8 cellular contexts compared by ENCODE assay signal in genomic region chr9:81689343-81690175, GRCh38. TPM values are rescaled to one million over a fixed set of nuclear protein-coding genes. Genes with fewer than 3 reads are reported as not detected.
DNase-seq lines count a peak whose midpoint lies in the region; ATAC-seq and TF ChIP-seq lines count a peak whose summit lies in the region.

TLE1 (minus strand) TSS chr9:81689547; CDS start chr9:81688240, 1,307 bp downstream.

- intact Hi-C loops in right cardiac atrium (cut with DNase I): loop anchor here in 3 of 4 donors (5.0 to 10.0 kb wide), 5 partner anchors 75 to 165 kb away; no protein-coding TSS in a partner anchor
- intact Hi-C loops in prostate gland (cut with DNase I): loop anchor here (2.0 to 10.0 kb wide), 8 partner anchors 102 to 915 kb away; no protein-coding TSS in a partner anchor
- intact Hi-C loops in upper lobe of right lung (cut with DNase I): no loop called here

- H3K27ac ChIP-seq in right cardiac atrium (ENCODE audit: low read length): peak within 1 kb of the TSS; percentile 40
- H3K27ac ChIP-seq in prostate gland: peak within 1 kb of the TSS; percentile 79 to 85
- peak within 1 kb of the TSS; percentile 81 for H3K27ac ChIP-seq in upper lobe of right lung

- H3K27me3 ChIP-seq in right cardiac atrium (ENCODE audit: control insufficient read depth, insufficient read depth) (no peaks in the 10 kb centered on the region), prostate gland (replicated peaks; ENCODE audit: insufficient read depth) (no peaks in the 10 kb centered on the region), upper lobe of right lung (no peaks in the 10 kb centered on the region)

- no peaks in the 10 kb centered on the region for H3K9me3 ChIP-seq in right cardiac atrium (ENCODE audit: control insufficient read depth, low read length)
- no peaks in the 10 kb centered on the region for H3K9me3 ChIP-seq in prostate gland
- no peaks in the 10 kb centered on the region for H3K9me3 ChIP-seq in upper lobe of right lung

- peaks cover 2% of the 10 kb centered on the region for H3K4me1 ChIP-seq in right cardiac atrium (ENCODE audit: control insufficient read depth, insufficient read depth, low read length)
- H3K4me1 ChIP-seq in prostate gland (replicated peaks): no peaks in the 10 kb centered on the region
- H3K4me1 ChIP-seq in upper lobe of right lung: peaks cover 14% of the 10 kb centered on the region

- H3K4me3 ChIP-seq in astrocyte of the cerebellum (ENCODE audit: low read depth, low read length) (peak within 1 kb of the TSS; percentile 96), right cardiac atrium (ENCODE audit: low read length) (peak within 1 kb of the TSS; percentile 71), prostate gland (peak within 1 kb of the TSS; percentile 64 to 66), upper lobe of right lung (peak within 1 kb of the TSS; percentile 71)

- in situ Hi-C loops in astrocyte of the cerebellum (cut with HindIII; ENCODE audit: low sequenced_read_pairs): loop anchor here (25.0 kb wide), 2 partner anchors 923 to 1077 kb away; no protein-coding TSS in a partner anchor

- no peaks in the 10 kb centered on the region for H3K36me3 ChIP-seq in prostate gland
- H3K36me3 ChIP-seq in upper lobe of right lung: peaks cover 3% of the 10 kb centered on the region

- peak; percentile 78 for ATAC-seq in HG02678 (IDR thresholded peaks at IDR 0.05; ENCODE audit: unreplicated experiment)
- peak; percentile 98 to 99 for ATAC-seq in right cardiac atrium
- peak; percentile 96 for ATAC-seq in upper lobe of right lung

- TF ChIP-seq CTCF in astrocyte of the cerebellum (IDR thresholded peaks at IDR 0.05; ENCODE audit: low read depth, low read length, missing control alignments) (no peak), prostate gland (IDR thresholded peaks at IDR 0.05) (peak in 1 of 4 experiments; percentile 15), upper lobe of right lung (IDR thresholded peaks at IDR 0.05) (no peak)

- under 1% methylated on average over 95 of the region's 95 CpGs for whole genome bisulfite sequencing in right cardiac atrium
- WGBS in prostate gland: under 1% methylated on average over 64 of the region's 95 CpGs

- DNase-seq in GM04504 (ENCODE audit: low read depth): peak; percentile 98
- peak; percentile 97 for DNase-seq in NCI-H128 (lab: John Stamatoyannopoulos, UW; ENCODE audit: unreplicated experiment)
- DNase-seq in T-helper 2 cell: peak in 4 of 5 experiments; percentile 25 to 89 (median 57)
- DNase-seq in astrocyte of the cerebellum (ENCODE audit: low read depth): peak; percentile 99
- peak; percentile 100 for DNase-seq in right cardiac atrium
- peak; percentile 100 for DNase-seq in prostate gland (ENCODE audit: low spot score)
- DNase-seq in upper lobe of right lung: peak; percentile 99

- peak; percentile 74 for TF ChIP-seq POLR2A in prostate gland (IDR thresholded peaks at IDR 0.05)

RNA-seq across cellular contexts. Expression of gene TLE1, which starts in this region (rescaled TPM):
- 10 to 100 TPM; 14.9 to 18.4 (median 16.0) TPM for total RNA-seq in right cardiac atrium
- 14.8 TPM for polyA plus RNA-seq in right cardiac atrium
- 10 to 100 TPM; 61.0 to 89.5 TPM for total RNA-seq in prostate gland
- total RNA-seq in upper lobe of right lung: 19.2 TPM

Comparison
In these comparisons a context has a peak if more than half of its experiments do, and no peak if none do; other contexts are left out.
1. Peak in every context shown above with its lines: DNase-seq, ATAC-seq, H3K4me3 ChIP-seq and H3K27ac ChIP-seq.